10 cellular contexts compared by ENCODE assay signal in genomic region chr1:36400514-36400824, GRCh38. TPM values are rescaled to one million over a fixed set of nuclear protein-coding genes. Genes with fewer than 3 reads are reported as not detected.
DNase-seq lines count a peak whose midpoint lies in the region; ATAC-seq, FAIRE-seq and TF ChIP-seq lines count a peak whose summit lies in the region.
"Had no signal": no experiment of that assay in that cellular context is flagged by ENCODE, and none has a peak within 500 bp of the region (broad histone marks: within the 10 kb centered on the region; RNA-seq: fewer than 3 reads in every experiment).

No MANE protein-coding gene starts in this region.

- no peak for ATAC-seq in upper lobe of left lung (ENCODE audit: low FRiP score in 2 of 2)
- ATAC-seq in GM19035 (IDR thresholded peaks at IDR 0.05; ENCODE audit: unreplicated experiment) = no peak

- no peak for TF ChIP-seq POLR2A in upper lobe of left lung (IDR thresholded peaks at IDR 0.05)

- H3K27ac ChIP-seq in astrocyte (ENCODE audit: low read depth, low read length) = no peak overlapping the region
- peak overlapping the region; percentile 23 for H3K27ac ChIP-seq in mesodermal cell (ENCODE audit: low read depth, low read length, severe bottlenecking)
- peak overlapping the region; percentile 64 to 75 (median 72) for H3K27ac ChIP-seq in upper lobe of left lung
- H3K27ac ChIP-seq: thyroid gland had no signal

- no peaks in the 10 kb centered on the region for H4K20me1 ChIP-seq in astrocyte (ENCODE audit: insufficient read depth, low read length)

- no peak overlapping the region for H3K4me3 ChIP-seq in astrocyte (ENCODE audit: insufficient read depth, low read depth, low read length)
- no peak overlapping the region for H3K4me3 ChIP-seq in mesodermal cell (ENCODE audit: extremely low read depth, insufficient read depth, low read length, poor library complexity, severe bottlenecking)
- H3K4me3 ChIP-seq in upper lobe of left lung = peak overlapping the region in 3 of 4 donors; percentile 18 to 44 (median 42)
- H3K4me3 ChIP-seq: thyroid gland had no signal

- H3K79me2 ChIP-seq in astrocyte (ENCODE audit: insufficient read depth, low read length) = peaks cover 15% of the 10 kb centered on the region

- H3K9me3 ChIP-seq in astrocyte (ENCODE audit: insufficient read depth, low read depth, low read length) (no peaks in the 10 kb centered on the region), mesodermal cell (ENCODE audit: control insufficient read depth, low read length) (no peaks in the 10 kb centered on the region), upper lobe of left lung (no peaks in the 10 kb centered on the region)
- H3K9me3 ChIP-seq: thyroid gland had no signal

- H3K27ac Mint-ChIP-seq in activated naive CD8-positive, alpha-beta T cell = peak overlapping the region; percentile 54
- no peak overlapping the region for H3K27ac Mint-ChIP-seq in activated naive CD8-positive, alpha-beta T cell treated with anti-CD3 and anti-CD28 coated beads for 36 hours
- H3K27ac Mint-ChIP-seq in astrocyte (ENCODE audit: unreplicated experiment) = no peak overlapping the region

- no peak for TF ChIP-seq EP300 in upper lobe of left lung (IDR thresholded peaks at IDR 0.05)

- no peaks in the 10 kb centered on the region for H3K9me3 Mint-ChIP-seq in activated naive CD8-positive, alpha-beta T cell (ENCODE audit: low read depth)
- no peaks in the 10 kb centered on the region for H3K9me3 Mint-ChIP-seq in activated naive CD8-positive, alpha-beta T cell treated with anti-CD3 and anti-CD28 coated beads for 36 hours
- no peaks in the 10 kb centered on the region for H3K9me3 Mint-ChIP-seq in astrocyte (ENCODE audit: unreplicated experiment)

- H3K9ac ChIP-seq in astrocyte (ENCODE audit: low read length) = no peak overlapping the region

- no peak overlapping the region for H3K4me2 ChIP-seq in astrocyte (ENCODE audit: low read length)

- no peak overlapping the region for H2AFZ ChIP-seq in astrocyte (ENCODE audit: low read depth, low read length)

- H3K27me3 ChIP-seq in astrocyte (ENCODE audit: insufficient read depth, low read length) = no peaks in the 10 kb centered on the region
- no peaks in the 10 kb centered on the region for H3K27me3 ChIP-seq in upper lobe of left lung
- H3K27me3 ChIP-seq: thyroid gland had no signal

- no peak for DNase-seq in activated naive CD8-positive, alpha-beta T cell treated with anti-CD3 and anti-CD28 coated beads for 36 hours
- DNase-seq in astrocyte (ENCODE audit: low read depth) (no peak), upper lobe of left lung (no peak), NCI-H1417 treated with DMSO at 0.1 percent for 48 hours (lab: John Stamatoyannopoulos, UW) (no peak), UCSD-AML1 (lab: John Stamatoyannopoulos, UW; ENCODE audit: unreplicated experiment) (no peak)
- DNase-seq: NCI-H345 had no signal

- FAIRE-seq in astrocyte (lab: Jason Lieb, UNC) = no peak

- H3K27me3 Mint-ChIP-seq in activated naive CD8-positive, alpha-beta T cell = no peaks in the 10 kb centered on the region
- no peaks in the 10 kb centered on the region for H3K27me3 Mint-ChIP-seq in activated naive CD8-positive, alpha-beta T cell treated with anti-CD3 and anti-CD28 coated beads for 36 hours
- no peaks in the 10 kb centered on the region for H3K27me3 Mint-ChIP-seq in astrocyte (ENCODE audit: low read depth, unreplicated experiment)

- no peak overlapping the region for H3K4me3 Mint-ChIP-seq in activated naive CD8-positive, alpha-beta T cell
- H3K4me3 Mint-ChIP-seq in activated naive CD8-positive, alpha-beta T cell treated with anti-CD3 and anti-CD28 coated beads for 36 hours = no peak overlapping the region
- H3K4me3 Mint-ChIP-seq in astrocyte (ENCODE audit: unreplicated experiment) = peak overlapping the region; percentile 85

- H3K36me3 ChIP-seq in astrocyte (ENCODE audit: insufficient read depth, low read length) (no peaks in the 10 kb centered on the region), mesodermal cell (ENCODE audit: control insufficient read depth, insufficient read depth, low read length) (no peaks in the 10 kb centered on the region), upper lobe of left lung (no peaks in the 10 kb centered on the region)
- H3K36me3 ChIP-seq: thyroid gland had no signal

- H3K4me1 Mint-ChIP-seq in activated naive CD8-positive, alpha-beta T cell (ENCODE audit: low read depth) = peaks cover 31% of the 10 kb centered on the region
- H3K4me1 Mint-ChIP-seq in activated naive CD8-positive, alpha-beta T cell treated with anti-CD3 and anti-CD28 coated beads for 36 hours = peaks cover 19% of the 10 kb centered on the region
- H3K4me1 Mint-ChIP-seq in astrocyte (ENCODE audit: low read depth, unreplicated experiment) = peaks cover 19% of the 10 kb centered on the region

- H3K36me3 Mint-ChIP-seq in activated naive CD8-positive, alpha-beta T cell = peaks cover 5% of the 10 kb centered on the region
- H3K36me3 Mint-ChIP-seq in activated naive CD8-positive, alpha-beta T cell treated with anti-CD3 and anti-CD28 coated beads for 36 hours = peaks cover 4% of the 10 kb centered on the region
- H3K36me3 Mint-ChIP-seq in astrocyte (ENCODE audit: low read depth, unreplicated experiment) = peaks cover 2% of the 10 kb centered on the region

- peaks cover 10% of the 10 kb centered on the region for H3K4me1 ChIP-seq in astrocyte (ENCODE audit: insufficient read depth, low read length)
- peaks cover 6% of the 10 kb centered on the region for H3K4me1 ChIP-seq in mesodermal cell (ENCODE audit: control insufficient read depth, insufficient read depth, low read length, poor library complexity, severe bottlenecking)
- H3K4me1 ChIP-seq in upper lobe of left lung = peaks cover 9 to 33% (median 20%) of the 10 kb centered on the region in 4 donors

- no peak for TF ChIP-seq CTCF in astrocyte (IDR thresholded peaks at IDR 0.05; ENCODE audit: insufficient read depth, low read depth, low read length)
- no peak for TF ChIP-seq CTCF in upper lobe of left lung (IDR thresholded peaks at IDR 0.05)

- 90 to 95% methylated on average over 6 to 10 of the region's 10 CpGs for WGBS in mesodermal cell (ENCODE audit: insufficient coverage in 2 of 2), 2 experiments
- 91 to 92% methylated on average over 9 to 10 of the region's 10 CpGs for WGBS in upper lobe of left lung, 2 donors

RNA-seq across cellular contexts. Expression of gene LSM10, which starts 2.8 kb away (rescaled TPM):
- 10 to 100 TPM; 64.1 to 66.8 TPM for total RNA-seq in activated naive CD8-positive, alpha-beta T cell treated with anti-CD3 and anti-CD28 coated beads for 36 hours
- total RNA-seq in astrocyte (48.9 and 53.5 TPM in 2 replicates), upper lobe of left lung (10 to 100 TPM; 19.1 to 54.6 (median 35.8) TPM)
- 39.4 TPM for polyA plus RNA-seq in mesodermal cell (2013, experiment 1 of 2)
- 36.1 TPM for polyA plus RNA-seq in mesodermal cell (2013, experiment 2 of 2)

RNA-seq across cellular contexts. Expression of gene STK40, which starts 14.7 kb away (rescaled TPM):
- total RNA-seq in activated naive CD8-positive, alpha-beta T cell treated with anti-CD3 and anti-CD28 coated beads for 36 hours = 10 to 100 TPM; 43.1 to 51.5 TPM
- total RNA-seq in astrocyte = 69.6 and 71.1 TPM in 2 replicates
- 40.0 TPM for polyA plus RNA-seq in mesodermal cell (2013, experiment 1 of 2)
- polyA plus RNA-seq in mesodermal cell (2013, experiment 2 of 2) = 35.6 TPM
- total RNA-seq in upper lobe of left lung = 100 to 1,000 TPM in 1 of 6 donors, 10 to 100 TPM in 5; 26.2 to 100 (median 69.1) TPM

RNA-seq across cellular contexts. Expression of gene OSCP1, which starts 49.8 kb away (rescaled TPM):
- total RNA-seq in activated naive CD8-positive, alpha-beta T cell treated with anti-CD3 and anti-CD28 coated beads for 36 hours = 1 to 10 TPM; 2.4 to 2.7 TPM
- total RNA-seq in astrocyte = 4.2 and 6.3 TPM in 2 replicates
- polyA plus RNA-seq in mesodermal cell (2013, experiment 1 of 2) = 10.8 TPM
- 8.5 TPM for polyA plus RNA-seq in mesodermal cell (2013, experiment 2 of 2)
- 10 to 100 TPM; 11.8 to 28.2 (median 13.6) TPM for total RNA-seq in upper lobe of left lung

Comparison
In these comparisons a context has a peak if more than half of its experiments do, and no peak if none do; other contexts are left out.
1. H3K4me3 ChIP-seq: peak in upper lobe of left lung (3 of 4); none in astrocyte (single experiment) and mesodermal cell (single experiment).